Comparison of ENCODE assay signal across 13 cellular contexts in genomic region chr19:16216744-16217670, GRCh38. TPM values are rescaled to one million over a fixed set of nuclear protein-coding genes. Genes with fewer than 3 reads are reported as not detected.
DNase-seq lines count a peak whose midpoint lies in the region; ATAC-seq and TF ChIP-seq lines count a peak whose summit lies in the region.
"Had no signal": no experiment of that assay in that cellular context is flagged by ENCODE, and none has a peak within 500 bp of the region (broad histone marks: within the 10 kb centered on the region; RNA-seq: fewer than 3 reads in every experiment).

No MANE protein-coding gene starts in this region.

- H3K4me1 Mint-ChIP-seq in CD4-positive, alpha-beta memory T cell, result peaks cover 31 to 64% (median 41%) of the 10 kb centered on the region in 4 donors
- H3K4me1 Mint-ChIP-seq in immature natural killer cell, result peaks cover 26 to 48% of the 10 kb centered on the region in 2 donors

- H3K36me3 Mint-ChIP-seq in CD4-positive, alpha-beta memory T cell, result peaks cover 62 to 76% of the 10 kb centered on the region in 2 donors
- H3K36me3 Mint-ChIP-seq in immature natural killer cell, result peaks cover 30 to 56% (median 40%) of the 10 kb centered on the region in 3 donors

- POLR2A ChIA-PET in CD4-positive, alpha-beta memory T cell (lab: Charles Lee; ENCODE audit: partially characterized antibody), result interaction anchor here (0.6 to 1.9 kb wide), 2 partner anchors 19 to 75 kb away, joined by 3 to 5 read pairs; partner anchors contain the start of gene AP1M1
- POLR2A ChIA-PET in Panc1 (lab: Charles Lee), result no interaction called here

- CTCF ChIA-PET in CD4-positive, alpha-beta memory T cell (lab: Charles Lee; ENCODE audit: partially characterized antibody), result interaction anchor here (1.1 kb wide), 1 partner anchor 31 kb away, joined by 3 read pairs; no protein-coding TSS in a partner anchor
- CTCF ChIA-PET in Panc1 (lab: Charles Lee), result no interaction called here

- peaks cover 28% of the 10 kb centered on the region for H3K4me1 ChIP-seq in CD4-positive, alpha-beta memory T cell (ENCODE audit: insufficient read depth, low read length)
- H3K4me1 ChIP-seq in Panc1 (ENCODE audit: control insufficient read depth, insufficient read depth, low read length), result no peaks in the 10 kb centered on the region
- H3K4me1 ChIP-seq: gastrocnemius medialis had no signal

- H3K27me3 Mint-ChIP-seq in CD4-positive, alpha-beta memory T cell, result no peaks in the 10 kb centered on the region
- peaks cover 0 to 1% (median 0%) of the 10 kb centered on the region in 3 donors for H3K27me3 Mint-ChIP-seq in immature natural killer cell (ENCODE audit: low read depth in 3 of 3)

- H3K9me3 ChIP-seq in CD4-positive, alpha-beta memory T cell (ENCODE audit: control insufficient read depth in 1 of 2, low read length in 2 of 2), result peaks cover 0 to 19% of the 10 kb centered on the region in 2 donors
- H3K9me3 ChIP-seq in Panc1 (ENCODE audit: control insufficient read depth, insufficient read depth, low read depth, low read length), result peaks cover 8% of the 10 kb centered on the region; the same call in 1 of the 2 replicates

- intact Hi-C loops in CD4-positive, alpha-beta memory T cell (cut with micrococcal nuclease), result no loop called here
- intact Hi-C loops in Panc1 (cut with micrococcal nuclease; ENCODE audit: unreplicated experiment), result no loop called here

- H3K27me3 ChIP-seq in CD4-positive, alpha-beta memory T cell (ENCODE audit: insufficient read depth, low read length), result no peaks in the 10 kb centered on the region
- H3K27me3 ChIP-seq in Panc1 (ENCODE audit: control insufficient read depth, insufficient read depth, low read length), result no peaks in the 10 kb centered on the region
- H3K27me3 ChIP-seq: gastrocnemius medialis had no signal

- BruUV-seq in Panc1 (replicated peaks; lab: Mats Ljungman, UMichigan), result no TSS peak

- H3K27ac Mint-ChIP-seq in CD4-positive, alpha-beta memory T cell, result peak overlapping the region; percentile 11 to 86 (median 77)
- peak overlapping the region in 5 of 6 donors; percentile 45 to 84 (median 66) for H3K27ac Mint-ChIP-seq in immature natural killer cell

- TF ChIP-seq CTCF in Panc1 (IDR thresholded peaks at IDR 0.05), result no peak

- in situ Hi-C loops in G401 (cut with HindIII; ENCODE audit: low sequenced_read_pairs), result no loop called here
- in situ Hi-C loops in Panc1 (cut with HindIII; ENCODE audit: low pct_unique_long_range_greater_than_20kb, low sequenced_read_pairs), result no loop called here

- H3K36me3 ChIP-seq in CD4-positive, alpha-beta memory T cell (ENCODE audit: insufficient read depth, low read length), result peaks cover 13% of the 10 kb centered on the region
- H3K36me3 ChIP-seq in Panc1 (ENCODE audit: control insufficient read depth, insufficient read depth, low read length), result no peaks in the 10 kb centered on the region

- H3K4me3 ChIP-seq in CD4-positive, alpha-beta memory T cell (ENCODE audit: low read length in 2 of 2), result no peak overlapping the region
- no peak overlapping the region for H3K4me3 ChIP-seq in Panc1 (ENCODE audit: low read depth in 2 of 2, low read length in 2 of 2)
- H3K4me3 ChIP-seq: gastrocnemius medialis had no signal

- peak; percentile 42 for ATAC-seq in Panc1
- ATAC-seq: gastrocnemius medialis, HepG2 had no signal

- peak in 3 of 5 donors; percentile 6 to 16 (median 11) for DNase-seq in CD4-positive, alpha-beta memory T cell
- DNase-seq in G401 (ENCODE audit: low spot score) (peak; percentile 74), Panc1 (ENCODE audit: low read depth, low spot score) (no peak), immature natural killer cell (no peak), RKO (ENCODE audit: low spot score) (no peak), glomerular visceral epithelial cell (ENCODE audit: extremely low spot score) (no peak), SKM-1 treated with dmso at 0.1 percent for 144 hours (lab: John Stamatoyannopoulos, UW; ENCODE audit: unreplicated experiment) (no peak), NCI-H1930 (lab: John Stamatoyannopoulos, UW) (no peak)
- DNase-seq: gastrocnemius medialis, occipital lobe, SIG-M5 had no signal

- peak overlapping the region in 7 of 8 donors; percentile 50 to 85 (median 59) for H3K4me3 Mint-ChIP-seq in CD4-positive, alpha-beta memory T cell
- no peak overlapping the region for H3K4me3 Mint-ChIP-seq in immature natural killer cell

- H3K9me3 Mint-ChIP-seq in CD4-positive, alpha-beta memory T cell, result peaks cover 0 to 35% (median 24%) of the 10 kb centered on the region in 8 donors
- H3K9me3 Mint-ChIP-seq in immature natural killer cell, result peaks cover 4 to 22% (median 16%) of the 10 kb centered on the region in 6 donors

- H3K27ac ChIP-seq in CD4-positive, alpha-beta memory T cell (ENCODE audit: low read depth, low read length), result no peak overlapping the region
- no peak overlapping the region for H3K27ac ChIP-seq in Panc1 (ENCODE audit: low read length)
- H3K27ac ChIP-seq: gastrocnemius medialis had no signal

RNA-seq across cellular contexts. Expression of gene AP1M1, which starts 19.3 kb away (rescaled TPM):
- 100 to 1,000 TPM; 107 TPM for total RNA-seq in CD4-positive, alpha-beta memory T cell
- 100 to 1,000 TPM; 127 to 147 TPM for polyA plus RNA-seq in CD4-positive, alpha-beta memory T cell
- total RNA-seq in G401 (2014; rRNA removed; shearing (Covaris generic)), result 91.4 and 95.6 TPM in 2 replicates
- total RNA-seq in Panc1 (2021; ENCODE audit: unreplicated experiment), result 88.7 TPM
- 122 TPM for polyA plus RNA-seq in Panc1 (2012; ENCODE audit: insufficient read length)
- polyA plus RNA-seq in immature natural killer cell, result 100 to 1,000 TPM; 128 to 178 (median 173) TPM

RNA-seq across cellular contexts. Expression of gene FAM32A, which starts 31.8 kb away (rescaled TPM):
- 10 to 100 TPM; 50.9 to 51.7 TPM for total RNA-seq in CD4-positive, alpha-beta memory T cell
- 100 to 1,000 TPM; 113 to 128 TPM for polyA plus RNA-seq in CD4-positive, alpha-beta memory T cell
- 161 and 172 TPM in 2 replicates for total RNA-seq in G401 (2014; rRNA removed; shearing (Covaris generic))
- 44.6 TPM for total RNA-seq in Panc1 (2021; ENCODE audit: unreplicated experiment)
- 57.8 TPM for polyA plus RNA-seq in Panc1 (2012; ENCODE audit: insufficient read length)
- polyA plus RNA-seq in immature natural killer cell, result 100 to 1,000 TPM; 156 to 225 (median 179) TPM

RNA-seq across cellular contexts. Expression of gene CIB3, which starts 43.7 kb away (rescaled TPM):
- total RNA-seq in CD4-positive, alpha-beta memory T cell, result not detected
- not detected for polyA plus RNA-seq in CD4-positive, alpha-beta memory T cell
- not detected in 2 replicates for total RNA-seq in G401 (2014; rRNA removed; shearing (Covaris generic))
- total RNA-seq in Panc1 (2021; ENCODE audit: unreplicated experiment), result not detected
- not detected for polyA plus RNA-seq in Panc1 (2012; ENCODE audit: insufficient read length)
- not detected for polyA plus RNA-seq in immature natural killer cell
- total RNA-seq: gastrocnemius medialis, H1, HepG2, occipital lobe had no signal
- polyA plus RNA-seq: H1, HepG2 had no signal

Comparison
In these comparisons a context has a peak if more than half of its experiments do, and no peak if none do; other contexts are left out.
1. DNase-seq: peak in CD4-positive, alpha-beta memory T cell (3 of 5) and G401 (single experiment); none in Panc1 (single experiment), immature natural killer cell (0 of 3), RKO (single experiment), glomerular visceral epithelial cell (single experiment), SKM-1 treated with dmso at 0.1 percent for 144 hours (single experiment) and NCI-H1930 (0 of 2).
2. H3K4me3 Mint-ChIP-seq: peak in CD4-positive, alpha-beta memory T cell (7 of 8); none in immature natural killer cell (0 of 5).